In genomic region chr6:70164556-70164955, GRCh38 we compare ENCODE assay signal across 1 cellular context.
TF ChIP-seq lines count a peak whose summit lies in the region.

No MANE protein-coding gene starts in this region.

TF ChIP-seq in K562, 482 proteins besides CTCF, POLR2A, EP300 and RAD21 (continued from another document and continues in another):
- no peak for TF ChIP-seq ZNF609 (CRISPR knock-in tag; IDR thresholded peaks at IDR 0.05; ENCODE audit: borderline replicate concordance)
- TF ChIP-seq MBD1 (CRISPR knock-in tag; IDR thresholded peaks at IDR 0.05) = no peak
- TF ChIP-seq MED1 (CRISPR knock-in tag; IDR thresholded peaks at IDR 0.05; ENCODE audit: borderline replicate concordance) = no peak
- no peak for TF ChIP-seq HNRNPH1 (optimal IDR thresholded peaks at IDR 0.05; ENCODE audit: low read depth, low read length)
- TF ChIP-seq, protein P1, sequence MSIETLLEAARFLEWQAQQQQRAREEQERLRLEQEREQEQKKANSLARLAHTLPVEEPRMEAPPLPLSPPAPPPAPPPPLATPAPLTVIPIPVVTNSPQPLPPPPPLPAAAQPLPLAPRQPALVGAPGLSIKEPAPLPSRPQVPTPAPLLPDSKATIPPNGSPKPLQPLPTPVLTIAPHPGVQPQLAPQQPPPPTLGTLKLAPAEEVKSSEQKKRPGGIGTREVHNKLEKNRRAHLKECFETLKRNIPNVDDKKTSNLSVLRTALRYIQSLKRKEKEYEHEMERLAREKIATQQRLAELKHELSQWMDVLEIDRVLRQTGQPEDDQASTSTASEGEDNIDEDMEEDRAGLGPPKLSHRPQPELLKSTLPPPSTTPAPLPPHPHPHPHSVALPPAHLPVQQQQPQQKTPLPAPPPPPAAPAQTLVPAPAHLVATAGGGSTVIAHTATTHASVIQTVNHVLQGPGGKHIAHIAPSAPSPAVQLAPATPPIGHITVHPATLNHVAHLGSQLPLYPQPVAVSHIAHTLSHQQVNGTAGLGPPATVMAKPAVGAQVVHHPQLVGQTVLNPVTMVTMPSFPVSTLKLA (conservative IDR thresholded peaks at IDR 0.05) = no peak
- TF ChIP-seq LEF1 (IDR thresholded peaks at IDR 0.05) = peak; percentile 97
- TF ChIP-seq, protein P2, sequence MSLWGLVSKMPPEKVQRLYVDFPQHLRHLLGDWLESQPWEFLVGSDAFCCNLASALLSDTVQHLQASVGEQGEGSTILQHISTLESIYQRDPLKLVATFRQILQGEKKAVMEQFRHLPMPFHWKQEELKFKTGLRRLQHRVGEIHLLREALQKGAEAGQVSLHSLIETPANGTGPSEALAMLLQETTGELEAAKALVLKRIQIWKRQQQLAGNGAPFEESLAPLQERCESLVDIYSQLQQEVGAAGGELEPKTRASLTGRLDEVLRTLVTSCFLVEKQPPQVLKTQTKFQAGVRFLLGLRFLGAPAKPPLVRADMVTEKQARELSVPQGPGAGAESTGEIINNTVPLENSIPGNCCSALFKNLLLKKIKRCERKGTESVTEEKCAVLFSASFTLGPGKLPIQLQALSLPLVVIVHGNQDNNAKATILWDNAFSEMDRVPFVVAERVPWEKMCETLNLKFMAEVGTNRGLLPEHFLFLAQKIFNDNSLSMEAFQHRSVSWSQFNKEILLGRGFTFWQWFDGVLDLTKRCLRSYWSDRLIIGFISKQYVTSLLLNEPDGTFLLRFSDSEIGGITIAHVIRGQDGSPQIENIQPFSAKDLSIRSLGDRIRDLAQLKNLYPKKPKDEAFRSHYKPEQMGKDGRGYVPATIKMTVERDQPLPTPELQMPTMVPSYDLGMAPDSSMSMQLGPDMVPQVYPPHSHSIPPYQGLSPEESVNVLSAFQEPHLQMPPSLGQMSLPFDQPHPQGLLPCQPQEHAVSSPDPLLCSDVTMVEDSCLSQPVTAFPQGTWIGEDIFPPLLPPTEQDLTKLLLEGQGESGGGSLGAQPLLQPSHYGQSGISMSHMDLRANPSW (CRISPR knock-in tag; IDR thresholded peaks at IDR 0.05) = no peak
- TF ChIP-seq RB1 (IDR thresholded peaks at IDR 0.05; ENCODE audit: low read depth) = no peak
- TF ChIP-seq, protein P3, sequence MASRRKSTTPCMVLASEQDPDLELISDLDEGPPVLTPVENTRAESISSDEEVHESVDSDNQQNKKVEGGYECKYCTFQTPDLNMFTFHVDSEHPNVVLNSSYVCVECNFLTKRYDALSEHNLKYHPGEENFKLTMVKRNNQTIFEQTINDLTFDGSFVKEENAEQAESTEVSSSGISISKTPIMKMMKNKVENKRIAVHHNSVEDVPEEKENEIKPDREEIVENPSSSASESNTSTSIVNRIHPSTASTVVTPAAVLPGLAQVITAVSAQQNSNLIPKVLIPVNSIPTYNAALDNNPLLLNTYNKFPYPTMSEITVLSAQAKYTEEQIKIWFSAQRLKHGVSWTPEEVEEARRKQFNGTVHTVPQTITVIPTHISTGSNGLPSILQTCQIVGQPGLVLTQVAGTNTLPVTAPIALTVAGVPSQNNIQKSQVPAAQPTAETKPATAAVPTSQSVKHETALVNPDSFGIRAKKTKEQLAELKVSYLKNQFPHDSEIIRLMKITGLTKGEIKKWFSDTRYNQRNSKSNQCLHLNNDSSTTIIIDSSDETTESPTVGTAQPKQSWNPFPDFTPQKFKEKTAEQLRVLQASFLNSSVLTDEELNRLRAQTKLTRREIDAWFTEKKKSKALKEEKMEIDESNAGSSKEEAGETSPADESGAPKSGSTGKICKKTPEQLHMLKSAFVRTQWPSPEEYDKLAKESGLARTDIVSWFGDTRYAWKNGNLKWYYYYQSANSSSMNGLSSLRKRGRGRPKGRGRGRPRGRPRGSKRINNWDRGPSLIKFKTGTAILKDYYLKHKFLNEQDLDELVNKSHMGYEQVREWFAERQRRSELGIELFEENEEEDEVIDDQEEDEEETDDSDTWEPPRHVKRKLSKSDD (conservative IDR thresholded peaks at IDR 0.05; ENCODE audit: low read length) = no peak
- no peak for TF ChIP-seq BACH1 (tag; IDR thresholded peaks at IDR 0.05)
- no peak for TF ChIP-seq ARID4B (CRISPR knock-in tag; IDR thresholded peaks at IDR 0.05)
- 0 out of 2 replicates have a peak, but pooled peaks have one; percentile 31 for TF ChIP-seq SMARCC2 (IDR thresholded peaks at IDR 0.05; ENCODE audit: low read depth)
- no peak for TF ChIP-seq ZNF444 (CRISPR knock-in tag; IDR thresholded peaks at IDR 0.05)
- no peak for TF ChIP-seq NCOA6 (IDR thresholded peaks at IDR 0.05)
- TF ChIP-seq ZNF699 (CRISPR knock-in tag; IDR thresholded peaks at IDR 0.05; ENCODE audit: insufficient replicate concordance) = no peak
- TF ChIP-seq MIER1 (IDR thresholded peaks at IDR 0.05; ENCODE audit: low read depth) = no peak
- TF ChIP-seq SRSF1 (IDR thresholded peaks at IDR 0.05; ENCODE audit: low read depth, low read length) = no peak
- TF ChIP-seq JUNB (CRISPR knock-in tag; conservative IDR thresholded peaks at IDR 0.05) = no peak
- peak; percentile 40; the same call in 1 of the 2 replicates for TF ChIP-seq CBFA2T3 (IDR thresholded peaks at IDR 0.05)
- no peak for TF ChIP-seq CHD2 (IDR thresholded peaks at IDR 0.05; ENCODE audit: low read depth, low read length)
- no peak for TF ChIP-seq ZNF316 (IDR thresholded peaks at IDR 0.05)
- TF ChIP-seq LCOR (CRISPR knock-in tag; IDR thresholded peaks at IDR 0.05) = no peak
- no peak for TF ChIP-seq CCAR2 (IDR thresholded peaks at IDR 0.05; ENCODE audit: low read depth, low read length)
- no peak for TF ChIP-seq ZNF780A (CRISPR knock-in tag; IDR thresholded peaks at IDR 0.05)
- TF ChIP-seq TAF1 (IDR thresholded peaks at IDR 0.05; ENCODE audit: control insufficient read depth, extremely low read depth, insufficient read depth, low read length, severe bottlenecking) = no peak
- no peak for TF ChIP-seq MAZ (CRISPR knock-in tag; conservative IDR thresholded peaks at IDR 0.05 in 1 of 2, IDR thresholded peaks at IDR 0.05 in 1 of 2)
- no peak for TF ChIP-seq ZKSCAN1 (IDR thresholded peaks at IDR 0.05; ENCODE audit: low read depth, low read length)
- 0 out of 2 replicates have a peak, but pooled peaks have one; percentile 42 for TF ChIP-seq ESRRA (IDR thresholded peaks at IDR 0.05; ENCODE audit: borderline replicate concordance, low read depth)
- TF ChIP-seq HNRNPUL1 (IDR thresholded peaks at IDR 0.05; ENCODE audit: low read length) = no peak
- no peak for TF ChIP-seq ZNF778 (CRISPR knock-in tag; IDR thresholded peaks at IDR 0.05)
- no peak for TF ChIP-seq RBM15 (IDR thresholded peaks at IDR 0.05; ENCODE audit: insufficient read depth, low read length)
- TF ChIP-seq ZNF212 (CRISPR knock-in tag; IDR thresholded peaks at IDR 0.05) = no peak
- no peak for TF ChIP-seq RBBP5 (IDR thresholded peaks at IDR 0.05; ENCODE audit: borderline replicate concordance, insufficient read depth, low read length, poor library complexity, severe bottlenecking)
- TF ChIP-seq DIDO1 (tag; IDR thresholded peaks at IDR 0.05; ENCODE audit: low read depth) = no peak
- TF ChIP-seq ATF2 (CRISPR knock-in tag; IDR thresholded peaks at IDR 0.05) = no peak
- no peak for TF ChIP-seq ILF3 (IDR thresholded peaks at IDR 0.05; ENCODE audit: borderline replicate concordance)
- TF ChIP-seq, protein P4, sequence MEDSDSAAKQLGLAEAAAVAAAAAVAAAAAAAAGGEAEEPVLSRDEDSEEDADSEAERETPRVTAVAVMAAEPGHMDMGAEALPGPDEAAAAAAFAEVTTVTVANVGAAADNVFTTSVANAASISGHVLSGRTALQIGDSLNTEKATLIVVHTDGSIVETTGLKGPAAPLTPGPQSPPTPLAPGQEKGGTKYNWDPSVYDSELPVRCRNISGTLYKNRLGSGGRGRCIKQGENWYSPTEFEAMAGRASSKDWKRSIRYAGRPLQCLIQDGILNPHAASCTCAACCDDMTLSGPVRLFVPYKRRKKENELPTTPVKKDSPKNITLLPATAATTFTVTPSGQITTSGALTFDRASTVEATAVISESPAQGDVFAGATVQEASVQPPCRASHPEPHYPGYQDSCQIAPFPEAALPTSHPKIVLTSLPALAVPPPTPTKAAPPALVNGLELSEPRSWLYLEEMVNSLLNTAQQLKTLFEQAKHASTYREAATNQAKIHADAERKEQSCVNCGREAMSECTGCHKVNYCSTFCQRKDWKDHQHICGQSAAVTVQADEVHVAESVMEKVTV (CRISPR knock-in tag; IDR thresholded peaks at IDR 0.05) = no peak
- TF ChIP-seq CEBPG (CRISPR knock-in tag; IDR thresholded peaks at IDR 0.05) = no peak
- no peak for TF ChIP-seq CEBPG (tag; conservative IDR thresholded peaks at IDR 0.05 in 1 of 2, IDR thresholded peaks at IDR 0.05 in 1 of 2)
